In genomic region chr17:69410671-69411070, GRCh38 we compare ENCODE assay signal across 8 cellular contexts.
"Had no signal": no experiment of that assay in that cellular context is flagged by ENCODE, and none has a peak within 500 bp of the region (broad histone marks: within the 10 kb centered on the region; RNA-seq: fewer than 3 reads in every experiment).

No MANE protein-coding gene starts in this region.

- H3K4me1 ChIP-seq: HAP-1 had no signal

- H3K9me3 ChIP-seq: HAP-1 had no signal

- H3K36me3 ChIP-seq: HAP-1 had no signal

- H3K4me3 ChIP-seq: GM23248, GM23338, HAP-1 had no signal

- H3K27ac ChIP-seq: GM23248 had no signal

- DNase-seq: GM23248, GOT3, H7, H9, HCEC 1CT, HFFc6 had no signal

- H3K9ac ChIP-seq: GM23248 had no signal
